15 cellular contexts compared by ENCODE assay signal in genomic region chr10:7892146-7892545, GRCh38.
DNase-seq lines count a peak whose midpoint lies in the region.
"Had no signal": no experiment of that assay in that cellular context is flagged by ENCODE, and none has a peak within 500 bp of the region (broad histone marks: within the 10 kb centered on the region; RNA-seq: fewer than 3 reads in every experiment).

No MANE protein-coding gene starts in this region.

- no peak overlapping the region for H3K27ac Mint-ChIP-seq in activated T-helper 1 cell treated with anti-CD3 and anti-CD28 coated beads, Interleukin-12 subunit alpha, Interleukin-12 subunit beta, Interleukin-2, Interleukin-4 antibody, amounts not matched to agents 30 ng/mL and 10 ng/mL and 1 ng/mL, durations not matched to agents 14 hours and 24 hours and 36 hours
- H3K27ac Mint-ChIP-seq: CD4-positive, alpha-beta memory T cell; GM23338 had no signal

- H3K9ac ChIP-seq in adipocyte (ENCODE audit: low read length), result no peak overlapping the region

- H3K27me3 ChIP-seq in adipocyte (replicated peaks; ENCODE audit: control insufficient read depth, insufficient read depth, low read length) (no peaks in the 10 kb centered on the region), HAP-1 (ENCODE audit: low read depth) (no peaks in the 10 kb centered on the region)

- no peaks in the 10 kb centered on the region for H3K4me1 Mint-ChIP-seq in activated T-helper 1 cell treated with anti-CD3 and anti-CD28 coated beads, Interleukin-12 subunit alpha, Interleukin-12 subunit beta, Interleukin-2, Interleukin-4 antibody, amounts not matched to agents 30 ng/mL and 10 ng/mL and 1 ng/mL, durations not matched to agents 14 hours and 24 hours and 36 hours (ENCODE audit: low read depth)

- intact Hi-C loops in activated T-helper 1 cell treated with anti-CD3 and anti-CD28 coated beads, Interleukin-12 subunit alpha, Interleukin-12 subunit beta, Interleukin-2, Interleukin-4 antibody, amounts not matched to agents 30 ng/mL and 10 ng/mL and 1 ng/mL, durations not matched to agents 14 hours and 24 hours and 36 hours (cut with micrococcal nuclease), result no loop called here

- H3K9me3 Mint-ChIP-seq in activated T-helper 1 cell treated with anti-CD3 and anti-CD28 coated beads, Interleukin-12 subunit alpha, Interleukin-12 subunit beta, Interleukin-2, Interleukin-4 antibody, amounts not matched to agents 30 ng/mL and 10 ng/mL and 1 ng/mL, durations not matched to agents 14 hours and 24 hours and 36 hours, result no peaks in the 10 kb centered on the region
- H3K9me3 Mint-ChIP-seq: GM23338 had no signal

- peaks cover 3% of the 10 kb centered on the region for H3K27me3 Mint-ChIP-seq in activated T-helper 1 cell treated with anti-CD3 and anti-CD28 coated beads, Interleukin-12 subunit alpha, Interleukin-12 subunit beta, Interleukin-2, Interleukin-4 antibody, amounts not matched to agents 30 ng/mL and 10 ng/mL and 1 ng/mL, durations not matched to agents 14 hours and 24 hours and 36 hours (ENCODE audit: insufficient read depth)
- H3K27me3 Mint-ChIP-seq: CD4-positive, alpha-beta memory T cell had no signal

- DNase-seq in adipocyte (ENCODE audit: low read depth), result peak; percentile 64
- peak; percentile 40 for DNase-seq in fibroblast of gingiva (ENCODE audit: low read depth)
- DNase-seq in iris pigment epithelial cell (ENCODE audit: low read depth), result peak; percentile 40
- DNase-seq in DMS53 (lab: John Stamatoyannopoulos, UW), result no peak
- DNase-seq in HAP-1 (ENCODE audit: low spot score in 2 of 2), result no peak
- DNase-seq in activated T-helper 1 cell treated with anti-CD3 and anti-CD28 coated beads, Interleukin-12 subunit alpha, Interleukin-12 subunit beta, Interleukin-2, Interleukin-4 antibody, amounts not matched to agents 30 ng/mL and 10 ng/mL and 1 ng/mL, durations not matched to agents 14 hours and 24 hours and 36 hours (ENCODE audit: low spot score), result no peak
- DNase-seq: C1 segment of cervical spinal cord; Caco-2; CD4-positive, alpha-beta memory T cell; DMS153; DMS79; GDM1; HCEC 1CT had no signal

- no peak overlapping the region for H3K4me3 Mint-ChIP-seq in activated T-helper 1 cell treated with anti-CD3 and anti-CD28 coated beads, Interleukin-12 subunit alpha, Interleukin-12 subunit beta, Interleukin-2, Interleukin-4 antibody, amounts not matched to agents 30 ng/mL and 10 ng/mL and 1 ng/mL, durations not matched to agents 14 hours and 24 hours and 36 hours
- H3K4me3 Mint-ChIP-seq: CD4-positive, alpha-beta memory T cell; GM23338 had no signal

- H3K4me3 ChIP-seq in adipocyte (ENCODE audit: low read length) (peak overlapping the region; percentile 46), HAP-1 (no peak overlapping the region)
- H3K4me3 ChIP-seq: GM12878, GM23338 had no signal

- H3K4me1 ChIP-seq in adipocyte (ENCODE audit: control insufficient read depth, insufficient read depth, low read length) (peaks cover 22% of the 10 kb centered on the region), HAP-1 (no peaks in the 10 kb centered on the region)

- no peaks in the 10 kb centered on the region for H3K9me3 ChIP-seq in adipocyte (ENCODE audit: control insufficient read depth, low read length)
- no peaks in the 10 kb centered on the region for H3K9me3 ChIP-seq in HAP-1
- H3K9me3 ChIP-seq: Caco-2 had no signal

- peaks cover 7% of the 10 kb centered on the region for H3K36me3 Mint-ChIP-seq in activated T-helper 1 cell treated with anti-CD3 and anti-CD28 coated beads, Interleukin-12 subunit alpha, Interleukin-12 subunit beta, Interleukin-2, Interleukin-4 antibody, amounts not matched to agents 30 ng/mL and 10 ng/mL and 1 ng/mL, durations not matched to agents 14 hours and 24 hours and 36 hours (ENCODE audit: low read depth)

- H3K36me3 ChIP-seq in adipocyte (ENCODE audit: control insufficient read depth, insufficient read depth, low read length, severe bottlenecking) (no peaks in the 10 kb centered on the region), HAP-1 (replicated peaks) (no peaks in the 10 kb centered on the region)

- in situ Hi-C loops in HAP-1 (cut with MboI; ENCODE audit: low sequenced_read_pairs), result no loop called here

Comparison
In these comparisons a context has a peak if more than half of its experiments do, and no peak if none do; other contexts are left out.
1. DNase-seq: peak in adipocyte (single experiment), fibroblast of gingiva (single experiment) and iris pigment epithelial cell (single experiment); none in DMS53 (single experiment), HAP-1 (0 of 2) and activated T-helper 1 cell treated with anti-CD3 and anti-CD28 coated beads, Interleukin-12 subunit alpha, Interleukin-12 subunit beta, Interleukin-2, Interleukin-4 antibody, amounts not matched to agents 30 ng/mL and 10 ng/mL and 1 ng/mL, durations not matched to agents 14 hours and 24 hours and 36 hours (single experiment).